Comparison of ENCODE assay signal across 9 cellular contexts in the genomic region with DNA sequence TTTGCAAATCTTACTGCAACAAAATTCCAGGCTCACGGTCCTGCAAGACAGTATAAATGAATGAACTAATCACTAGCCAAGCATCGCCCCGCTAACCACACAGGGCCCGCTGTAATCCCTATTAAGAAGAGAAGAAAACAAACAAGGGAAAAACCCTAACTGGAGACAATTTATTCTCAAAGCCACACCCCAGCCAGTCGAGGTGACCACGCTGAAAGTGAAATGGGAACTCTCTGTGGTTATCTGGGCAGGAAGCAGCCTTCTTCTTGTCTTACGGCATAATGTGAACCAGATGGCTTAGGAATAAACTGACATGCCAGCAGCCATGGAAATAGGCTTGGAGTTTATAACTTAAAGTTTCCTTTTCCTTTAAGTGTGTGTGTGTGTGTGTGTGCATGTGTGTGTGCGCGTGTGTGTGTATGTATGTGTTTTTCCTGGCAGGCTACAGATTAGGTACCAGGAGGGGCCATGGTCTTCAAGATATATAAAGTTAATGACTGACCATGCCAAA.
DNase-seq lines count a peak whose midpoint lies in the region; ATAC-seq, FAIRE-seq and TF ChIP-seq lines count a peak whose summit lies in the region.
"Had no signal": no experiment of that assay in that cellular context is flagged by ENCODE, and none has a peak within 500 bp of the region (broad histone marks: within the 10 kb centered on the region; RNA-seq: fewer than 3 reads in every experiment).

No MANE protein-coding gene starts in this region.

- H3K27me3 Mint-ChIP-seq in stimulated activated memory B cell treated with anti-CD40 and anti-IgM and Interleukin-4, amounts not matched to agents 10 μg/mL and 1 μg/mL and 100 μg/mL, for 72 hours: no peaks in the 10 kb centered on the region
- H3K27me3 Mint-ChIP-seq: activated naive CD8-positive, alpha-beta T cell had no signal

- ATAC-seq in GM18867 (IDR thresholded peaks at IDR 0.05; ENCODE audit: unreplicated experiment) (peak; percentile 100), HG02943 (IDR thresholded peaks at IDR 0.05; ENCODE audit: low read depth, unreplicated experiment) (peak; percentile 94)
- ATAC-seq in stimulated activated memory B cell treated with anti-CD40 and anti-IgM and Interleukin-4, amounts not matched to agents 10 μg/mL and 1 μg/mL and 100 μg/mL, for 72 hours: peak; percentile 80

- peaks cover 26% of the 10 kb centered on the region for H3K4me1 Mint-ChIP-seq in stimulated activated memory B cell treated with anti-CD40 and anti-IgM and Interleukin-4, amounts not matched to agents 10 μg/mL and 1 μg/mL and 100 μg/mL, for 72 hours

- TF ChIP-seq CTCF in D721Med (IDR thresholded peaks at IDR 0.05; ENCODE audit: insufficient read depth, missing control alignments): no peak

- no peak overlapping the region for H3K4me3 Mint-ChIP-seq in stimulated activated memory B cell treated with anti-CD40 and anti-IgM and Interleukin-4, amounts not matched to agents 10 μg/mL and 1 μg/mL and 100 μg/mL, for 72 hours
- H3K4me3 Mint-ChIP-seq: activated naive CD8-positive, alpha-beta T cell had no signal

- DNase-seq in A172 (ENCODE audit: low spot score) (peak; percentile 90), NOMO-1 treated with dmso at 0.1 percent for 144 hours (lab: John Stamatoyannopoulos, UW; ENCODE audit: unreplicated experiment) (peak; percentile 70), fibroblast of peridontal ligament (ENCODE audit: extremely low read depth) (peak; percentile 94), NCI-H510A (lab: John Stamatoyannopoulos, UW) (no peak), D721Med (ENCODE audit: insufficient read length, low spot score) (no peak)

- H3K36me3 Mint-ChIP-seq in stimulated activated memory B cell treated with anti-CD40 and anti-IgM and Interleukin-4, amounts not matched to agents 10 μg/mL and 1 μg/mL and 100 μg/mL, for 72 hours: peaks cover 33% of the 10 kb centered on the region

- no peak for FAIRE-seq in D721Med (lab: Jason Lieb, UNC)

- H3K9me3 Mint-ChIP-seq in stimulated activated memory B cell treated with anti-CD40 and anti-IgM and Interleukin-4, amounts not matched to agents 10 μg/mL and 1 μg/mL and 100 μg/mL, for 72 hours: no peaks in the 10 kb centered on the region

- H3K27ac Mint-ChIP-seq in stimulated activated memory B cell treated with anti-CD40 and anti-IgM and Interleukin-4, amounts not matched to agents 10 μg/mL and 1 μg/mL and 100 μg/mL, for 72 hours: no peak overlapping the region
- H3K27ac Mint-ChIP-seq: activated naive CD8-positive, alpha-beta T cell had no signal

Comparison
In these comparisons a context has a peak if more than half of its experiments do, and no peak if none do; other contexts are left out.
1. DNase-seq: peak in A172 (single experiment), NOMO-1 treated with dmso at 0.1 percent for 144 hours (single experiment) and fibroblast of peridontal ligament (single experiment); none in NCI-H510A (single experiment) and D721Med (single experiment).
2. Peak in every context shown above with its lines, with median percentiles within 50 percentile points of each other: ATAC-seq.